In genomic region chr5:129906177-129906887, GRCh38 we compare ENCODE assay signal across 1 cellular context.
TF ChIP-seq lines count a peak whose summit lies in the region.

No MANE protein-coding gene starts in this region.

TF ChIP-seq in HEK293, 187 proteins besides CTCF, POLR2A, EP300 and RAD21 (continued from another document):
- TF ChIP-seq TRIM28 (IDR thresholded peaks at IDR 0.05; ENCODE audit: borderline replicate concordance, low read length) (no peak), ZNF211 (tag by site-specific recombination; IDR thresholded peaks at IDR 0.05; ENCODE audit: low read depth) (no peak), KLF16 (tag by site-specific recombination; IDR thresholded peaks at IDR 0.05) (no peak), REST (tag by site-specific recombination; IDR thresholded peaks at IDR 0.05) (0 out of 2 replicates have a peak, but pooled peaks have one; percentile 14), ZBTB21 (tag by site-specific recombination; IDR thresholded peaks at IDR 0.05) (no peak), ZNF26 (tag by site-specific recombination; IDR thresholded peaks at IDR 0.05) (no peak), ZFP37 (tag by site-specific recombination; IDR thresholded peaks at IDR 0.05) (no peak), ZNF621 (tag by site-specific recombination; IDR thresholded peaks at IDR 0.05) (no peak), ZNF664 (tag by site-specific recombination; IDR thresholded peaks at IDR 0.05) (no peak), ZNF16 (tag by site-specific recombination; IDR thresholded peaks at IDR 0.05; ENCODE audit: low read depth) (peak; percentile 14; the same call in 1 of the 2 replicates), ZNF132 (tag by site-specific recombination; IDR thresholded peaks at IDR 0.05; ENCODE audit: borderline replicate concordance) (no peak), ZBTB8A (tag by site-specific recombination; IDR thresholded peaks at IDR 0.05) (no peak), ZNF292 (tag by site-specific recombination; IDR thresholded peaks at IDR 0.05; ENCODE audit: borderline replicate concordance, low read depth) (no peak), ZBTB17 (tag by site-specific recombination; IDR thresholded peaks at IDR 0.05) (peak; percentile 40; the same call in 1 of the 2 replicates), ZNF624 (tag by site-specific recombination; IDR thresholded peaks at IDR 0.05) (no peak), ZNF623 (tag by site-specific recombination; IDR thresholded peaks at IDR 0.05) (no peak), SCRT2 (tag by site-specific recombination; IDR thresholded peaks at IDR 0.05) (peak; percentile 58), ZNF785 (tag by site-specific recombination; IDR thresholded peaks at IDR 0.05) (no peak), SETDB1 (IDR thresholded peaks at IDR 0.05; ENCODE audit: insufficient read length, low read length) (no peak), GLI4 (tag by site-specific recombination; IDR thresholded peaks at IDR 0.05) (no peak), ZNF223 (tag by site-specific recombination; IDR thresholded peaks at IDR 0.05) (no peak)
